In genomic region chr2:156675896-156676295, GRCh38 we compare ENCODE assay signal across 19 cellular contexts.
DNase-seq lines count a peak whose midpoint lies in the region; ATAC-seq, FAIRE-seq and TF ChIP-seq lines count a peak whose summit lies in the region.
"Had no signal": no experiment of that assay in that cellular context is flagged by ENCODE, and none has a peak within 500 bp of the region (broad histone marks: within the 10 kb centered on the region; RNA-seq: fewer than 3 reads in every experiment).

No MANE protein-coding gene starts in this region.

- no peak overlapping the region for H3K4me3 ChIP-seq in HEK293 (ENCODE audit: low read depth, low read length)
- no peak overlapping the region for H3K4me3 ChIP-seq in K562
- H3K4me3 ChIP-seq in neuronal stem cell (ENCODE audit: low read length in 2 of 2) = no peak overlapping the region
- H3K4me3 ChIP-seq: GM23338 had no signal

- ATAC-seq in K562 = peak; percentile 82
- no peak for ATAC-seq in HG02798 (IDR thresholded peaks at IDR 0.05; ENCODE audit: poor library complexity, unreplicated experiment)
- ATAC-seq in GM18519 (IDR thresholded peaks at IDR 0.05; ENCODE audit: low FRiP score, unreplicated experiment) = no peak
- ATAC-seq: GM23338 had no signal

- peak; percentile 43 for DNase-seq in ELF-1 (ENCODE audit: low read depth, low spot score)
- DNase-seq in K562 (ENCODE audit: extremely low read depth in 1 of 4, low spot score in 3 of 4) = peak in 2 of 4 experiments; percentile 8 to 20
- no peak for DNase-seq in neuronal stem cell (ENCODE audit: low spot score)
- DNase-seq: ACHN; BE2C; C1 segment of cervical spinal cord; Caco-2; CD4-positive, CD25-positive, alpha-beta regulatory T cell; CD8-positive, alpha-beta memory T cell; GDM1 had no signal

- no peak overlapping the region for H3K4me2 ChIP-seq in K562 (ENCODE audit: insufficient read depth, low read length)
- H3K4me2 ChIP-seq in neuronal stem cell (ENCODE audit: insufficient read depth, low read length, poor library complexity, severe bottlenecking) = no peak overlapping the region
- H3K4me2 ChIP-seq: GM23338 had no signal

- no peak overlapping the region for H3K4ac ChIP-seq in neuronal stem cell (ENCODE audit: low read length)

- no peaks in the 10 kb centered on the region for H3K79me2 ChIP-seq in K562 (ENCODE audit: control insufficient read depth, insufficient read depth, low read length)

- CTCF ChIA-PET in HEK293 (lab: Yijun Ruan, JAX) = no interaction called here
- CTCF ChIA-PET in K562 (lab: Yijun Ruan, JAX; ENCODE audit: low intra/inter-chr PET ratio) = no interaction called here

- H3K9ac ChIP-seq in K562 (ENCODE audit: insufficient read depth in 1 of 2, low read depth in 2 of 2, low read length in 2 of 2) = no peak overlapping the region
- no peak overlapping the region for H3K9ac ChIP-seq in neuronal stem cell (ENCODE audit: low read depth, low read length, poor library complexity)

- H2AK5ac ChIP-seq in neuronal stem cell (ENCODE audit: low read depth, low read length) = no peak overlapping the region

- TF ChIP-seq POLR2A in K562 (conservative IDR thresholded peaks at IDR 0.05) = no peak

- no peaks in the 10 kb centered on the region for H3K27me3 ChIP-seq in K562 (ENCODE audit: control insufficient read depth in 2 of 2, insufficient read depth in 2 of 2, low read length in 2 of 2)
- H3K27me3 ChIP-seq in neuronal stem cell (ENCODE audit: control insufficient read depth in 3 of 3, insufficient read depth in 3 of 3, low read depth in 1 of 3, low read length in 3 of 3) = no peaks in the 10 kb centered on the region
- H3K27me3 ChIP-seq: BE2C had no signal

- TF ChIP-seq CTCF in HEK293 (tag by site-specific recombination; IDR thresholded peaks at IDR 0.05) (no peak), K562 (IDR thresholded peaks at IDR 0.05 in 2 of 3, conservative IDR thresholded peaks at IDR 0.05 in 1 of 3; ENCODE audit: insufficient read depth in 2 of 3, low read depth in 1 of 3, low read length in 3 of 3) (no peak)

- H2AFZ ChIP-seq in K562 (ENCODE audit: low read depth, low read length) (peak overlapping the region; percentile 9; the same call in 1 of the 2 replicates), neuronal stem cell (ENCODE audit: low read length) (no peak overlapping the region)
- H2AFZ ChIP-seq: GM23338 had no signal

- BruUV-seq in K562 (replicated peaks; lab: Mats Ljungman, UMichigan) = no TSS peak

- no peaks in the 10 kb centered on the region for H4K20me1 ChIP-seq in K562 (replicated peaks; ENCODE audit: control insufficient read depth, insufficient read depth, low read length)

- no peak for TF ChIP-seq RAD21 in K562 (CRISPR knock-in tag; conservative IDR thresholded peaks at IDR 0.05 in 1 of 2, IDR thresholded peaks at IDR 0.05 in 1 of 2)

- no peak overlapping the region for H4K91ac ChIP-seq in neuronal stem cell (ENCODE audit: low read depth, low read length, poor library complexity)

- H4K8ac ChIP-seq in neuronal stem cell (ENCODE audit: low read depth, low read length) = no peak overlapping the region

- POLR2A ChIA-PET in HEK293 (lab: Yijun Ruan, JAX) (no interaction called here), K562 (lab: Yijun Ruan, JAX) (interaction anchor here (1.0 kb wide), 1 partner anchor 9 kb away, joined by 3 read pairs; no protein-coding TSS in a partner anchor)

- no peak overlapping the region for H2BK15ac ChIP-seq in neuronal stem cell (ENCODE audit: low read length)

- H3K14ac ChIP-seq in neuronal stem cell (ENCODE audit: low read length) = no peak overlapping the region

- no peak overlapping the region for H3K27ac ChIP-seq in HEK293 (ENCODE audit: extremely low read depth, low read depth, low read length)
- no peak overlapping the region for H3K27ac ChIP-seq in K562 (ENCODE audit: extremely low read depth, low read depth, low read length)
- H3K27ac ChIP-seq in neuronal stem cell (replicated peaks; ENCODE audit: low read length) = no peak overlapping the region

- H3K23ac ChIP-seq in neuronal stem cell (ENCODE audit: low read depth, low read length, poor library complexity) = no peak overlapping the region

- TF ChIP-seq EP300 in K562 (IDR thresholded peaks at IDR 0.05; ENCODE audit: low read length) = no peak

- in situ Hi-C loops in K562 (cut with MboI) = no loop called here

- H3K18ac ChIP-seq in neuronal stem cell (ENCODE audit: low read length) = no peak overlapping the region

- 2% methylated on average over 3 of the region's 3 CpGs for WGBS in K562 (ENCODE audit: insufficient coverage, low coverage, missing lambda C conversion rate)
- WGBS in neuronal stem cell (ENCODE audit: extremely low coverage in 2 of 2, insufficient read length in 2 of 2, insufficient replicate concordance in 1 of 2), 2 donors = no CpG with 5 or more reads among the region's 3 CpGs

- FAIRE-seq in K562 (lab: Jason Lieb, UNC) = no peak
- FAIRE-seq: A204.1, D721Med, GM12892, GM18507, H54 had no signal

- H2BK5ac ChIP-seq in neuronal stem cell (ENCODE audit: low read length) = no peak overlapping the region

- no peak overlapping the region for H2BK120ac ChIP-seq in neuronal stem cell (ENCODE audit: low read depth, low read length)

- H3K36me3 ChIP-seq in HEK293 (ENCODE audit: control insufficient read depth in 2 of 2, insufficient read depth in 1 of 2, low read length in 2 of 2) (no peaks in the 10 kb centered on the region), K562 (ENCODE audit: control insufficient read depth, insufficient read depth, low read length) (no peaks in the 10 kb centered on the region), neuronal stem cell (replicated peaks in 1 of 2; ENCODE audit: control insufficient read depth in 2 of 2, insufficient read depth in 2 of 2, low read length in 2 of 2) (no peaks in the 10 kb centered on the region)
- H3K36me3 ChIP-seq: BE2C had no signal

- H3K9me1 ChIP-seq in K562 (ENCODE audit: control insufficient read depth, insufficient read depth, low read length) = no peaks in the 10 kb centered on the region

- no peak overlapping the region for H2BK12ac ChIP-seq in neuronal stem cell (ENCODE audit: low read length)

- peaks cover 7% of the 10 kb centered on the region; the same call in 1 of the 2 replicates for H3K4me1 ChIP-seq in HEK293 (ENCODE audit: control insufficient read depth, insufficient read depth, low read length)
- H3K4me1 ChIP-seq in K562 (replicated peaks in 1 of 2; ENCODE audit: control insufficient read depth in 2 of 2, insufficient read depth in 2 of 2, low read length in 2 of 2) = peaks cover 0 to 6% of the 10 kb centered on the region in 2 experiments; a peak in 2 of 5 replicates
- H3K4me1 ChIP-seq in neuronal stem cell (ENCODE audit: control insufficient read depth in 2 of 2, insufficient read depth in 1 of 2, low read depth in 1 of 2, low read length in 2 of 2) = no peaks in the 10 kb centered on the region
- H3K4me1 ChIP-seq: BE2C, Caco-2 had no signal

- intact Hi-C loops in K562 (cut with micrococcal nuclease) = no loop called here

- no peaks in the 10 kb centered on the region for H3K9me3 ChIP-seq in HEK293 (ENCODE audit: control insufficient read depth, insufficient read depth, low read depth, low read length)
- H3K9me3 ChIP-seq in K562 (replicated peaks; ENCODE audit: control insufficient read depth, insufficient read depth, low read depth, low read length) = no peaks in the 10 kb centered on the region
- H3K9me3 ChIP-seq in neuronal stem cell (replicated peaks in 1 of 2; ENCODE audit: control insufficient read depth in 2 of 2, insufficient read depth in 1 of 2, low read depth in 1 of 2, low read length in 2 of 2) = no peaks in the 10 kb centered on the region
- H3K9me3 ChIP-seq: BE2C, Caco-2 had no signal

- H3K79me1 ChIP-seq in neuronal stem cell (ENCODE audit: low read depth, low read length) = no peaks in the 10 kb centered on the region

TF ChIP-seq in HEK293, 187 proteins besides CTCF, POLR2A, EP300 and RAD21 (continues in another document):
- TF ChIP-seq, protein P1, sequence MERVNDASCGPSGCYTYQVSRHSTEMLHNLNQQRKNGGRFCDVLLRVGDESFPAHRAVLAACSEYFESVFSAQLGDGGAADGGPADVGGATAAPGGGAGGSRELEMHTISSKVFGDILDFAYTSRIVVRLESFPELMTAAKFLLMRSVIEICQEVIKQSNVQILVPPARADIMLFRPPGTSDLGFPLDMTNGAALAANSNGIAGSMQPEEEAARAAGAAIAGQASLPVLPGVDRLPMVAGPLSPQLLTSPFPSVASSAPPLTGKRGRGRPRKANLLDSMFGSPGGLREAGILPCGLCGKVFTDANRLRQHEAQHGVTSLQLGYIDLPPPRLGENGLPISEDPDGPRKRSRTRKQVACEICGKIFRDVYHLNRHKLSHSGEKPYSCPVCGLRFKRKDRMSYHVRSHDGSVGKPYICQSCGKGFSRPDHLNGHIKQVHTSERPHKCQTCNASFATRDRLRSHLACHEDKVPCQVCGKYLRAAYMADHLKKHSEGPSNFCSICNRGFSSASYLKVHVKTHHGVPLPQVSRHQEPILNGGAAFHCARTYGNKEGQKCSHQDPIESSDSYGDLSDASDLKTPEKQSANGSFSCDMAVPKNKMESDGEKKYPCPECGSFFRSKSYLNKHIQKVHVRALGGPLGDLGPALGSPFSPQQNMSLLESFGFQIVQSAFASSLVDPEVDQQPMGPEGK (tag by site-specific recombination; IDR thresholded peaks at IDR 0.05) = no peak

TF ChIP-seq in K562, 482 proteins besides CTCF, POLR2A, EP300 and RAD21 (continues in another document):
- TF ChIP-seq DDX20 (tag; IDR thresholded peaks at IDR 0.05; ENCODE audit: low read depth) = no peak
- TF ChIP-seq, protein P1 (CRISPR knock-in tag; IDR thresholded peaks at IDR 0.05; ENCODE audit: borderline replicate concordance) = no peak
